1 cellular context compared by ENCODE assay signal in genomic region chr19:2977001-2977685, GRCh38.
A peak's percentile ranks its signal among the peaks of the same experiment; 100 is the strongest.
TF ChIP-seq lines count a peak whose summit lies in the region.

TSS of gene TLE6 (plus strand) at chr19:2977564. CDS start at chr19:2978234, 670 bp downstream.

TF ChIP-seq in K562, 482 proteins besides CTCF, POLR2A, EP300 and RAD21 (continued from another document and continues in another):
- TF ChIP-seq, protein P1, sequence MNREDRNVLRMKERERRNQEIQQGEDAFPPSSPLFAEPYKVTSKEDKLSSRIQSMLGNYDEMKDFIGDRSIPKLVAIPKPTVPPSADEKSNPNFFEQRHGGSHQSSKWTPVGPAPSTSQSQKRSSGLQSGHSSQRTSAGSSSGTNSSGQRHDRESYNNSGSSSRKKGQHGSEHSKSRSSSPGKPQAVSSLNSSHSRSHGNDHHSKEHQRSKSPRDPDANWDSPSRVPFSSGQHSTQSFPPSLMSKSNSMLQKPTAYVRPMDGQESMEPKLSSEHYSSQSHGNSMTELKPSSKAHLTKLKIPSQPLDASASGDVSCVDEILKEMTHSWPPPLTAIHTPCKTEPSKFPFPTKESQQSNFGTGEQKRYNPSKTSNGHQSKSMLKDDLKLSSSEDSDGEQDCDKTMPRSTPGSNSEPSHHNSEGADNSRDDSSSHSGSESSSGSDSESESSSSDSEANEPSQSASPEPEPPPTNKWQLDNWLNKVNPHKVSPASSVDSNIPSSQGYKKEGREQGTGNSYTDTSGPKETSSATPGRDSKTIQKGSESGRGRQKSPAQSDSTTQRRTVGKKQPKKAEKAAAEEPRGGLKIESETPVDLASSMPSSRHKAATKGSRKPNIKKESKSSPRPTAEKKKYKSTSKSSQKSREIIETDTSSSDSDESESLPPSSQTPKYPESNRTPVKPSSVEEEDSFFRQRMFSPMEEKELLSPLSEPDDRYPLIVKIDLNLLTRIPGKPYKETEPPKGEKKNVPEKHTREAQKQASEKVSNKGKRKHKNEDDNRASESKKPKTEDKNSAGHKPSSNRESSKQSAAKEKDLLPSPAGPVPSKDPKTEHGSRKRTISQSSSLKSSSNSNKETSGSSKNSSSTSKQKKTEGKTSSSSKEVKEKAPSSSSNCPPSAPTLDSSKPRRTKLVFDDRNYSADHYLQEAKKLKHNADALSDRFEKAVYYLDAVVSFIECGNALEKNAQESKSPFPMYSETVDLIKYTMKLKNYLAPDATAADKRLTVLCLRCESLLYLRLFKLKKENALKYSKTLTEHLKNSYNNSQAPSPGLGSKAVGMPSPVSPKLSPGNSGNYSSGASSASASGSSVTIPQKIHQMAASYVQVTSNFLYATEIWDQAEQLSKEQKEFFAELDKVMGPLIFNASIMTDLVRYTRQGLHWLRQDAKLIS (CRISPR knock-in tag; IDR thresholded peaks at IDR 0.05): no peak
- no peak for TF ChIP-seq ZNF12 (CRISPR knock-in tag; IDR thresholded peaks at IDR 0.05)
- no peak for TF ChIP-seq PCBP2 (IDR thresholded peaks at IDR 0.05; ENCODE audit: low read depth, low read length, poor library complexity, severe bottlenecking)
- peak; percentile 58 for TF ChIP-seq PHF20 (IDR thresholded peaks at IDR 0.05; ENCODE audit: partially characterized antibody)
- TF ChIP-seq ARID3B (CRISPR knock-in tag; IDR thresholded peaks at IDR 0.05; ENCODE audit: borderline replicate concordance): no peak
- TF ChIP-seq SMAD4 (CRISPR knock-in tag; conservative IDR thresholded peaks at IDR 0.05): no peak
- TF ChIP-seq NELFE (IDR thresholded peaks at IDR 0.05; ENCODE audit: insufficient read depth, insufficient read length): no peak
- TF ChIP-seq ATF4 (CRISPR knock-in tag; IDR thresholded peaks at IDR 0.05): no peak
- no peak for TF ChIP-seq SFPQ (IDR thresholded peaks at IDR 0.05; ENCODE audit: low read depth, low read length)
- no peak for TF ChIP-seq ATF6 (CRISPR knock-in tag; IDR thresholded peaks at IDR 0.05)
- no peak for TF ChIP-seq CSDE1 (IDR thresholded peaks at IDR 0.05)
- TF ChIP-seq, protein P2, sequence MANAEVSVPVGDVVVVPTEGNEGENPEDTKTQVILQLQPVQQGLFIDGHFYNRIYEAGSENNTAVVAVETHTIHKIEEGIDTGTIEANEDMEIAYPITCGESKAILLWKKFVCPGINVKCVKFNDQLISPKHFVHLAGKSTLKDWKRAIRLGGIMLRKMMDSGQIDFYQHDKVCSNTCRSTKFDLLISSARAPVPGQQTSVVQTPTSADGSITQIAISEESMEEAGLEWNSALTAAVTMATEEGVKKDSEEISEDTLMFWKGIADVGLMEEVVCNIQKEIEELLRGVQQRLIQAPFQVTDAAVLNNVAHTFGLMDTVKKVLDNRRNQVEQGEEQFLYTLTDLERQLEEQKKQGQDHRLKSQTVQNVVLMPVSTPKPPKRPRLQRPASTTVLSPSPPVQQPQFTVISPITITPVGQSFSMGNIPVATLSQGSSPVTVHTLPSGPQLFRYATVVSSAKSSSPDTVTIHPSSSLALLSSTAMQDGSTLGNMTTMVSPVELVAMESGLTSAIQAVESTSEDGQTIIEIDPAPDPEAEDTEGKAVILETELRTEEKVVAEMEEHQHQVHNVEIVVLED (CRISPR knock-in tag; IDR thresholded peaks at IDR 0.05): no peak
- TF ChIP-seq NRF1 (conservative IDR thresholded peaks at IDR 0.05 in 1 of 2, IDR thresholded peaks at IDR 0.05 in 1 of 2): peak; percentile 24 to 34; a peak in 2 of 4 replicates
- TF ChIP-seq TFAM (CRISPR knock-in tag; conservative IDR thresholded peaks at IDR 0.05): no peak
- TF ChIP-seq PATZ1 (CRISPR knock-in tag; IDR thresholded peaks at IDR 0.05; ENCODE audit: borderline replicate concordance): no peak
- no peak for TF ChIP-seq HLTF (IDR thresholded peaks at IDR 0.05)
- no peak for TF ChIP-seq SLC30A9 (CRISPR knock-in tag; IDR thresholded peaks at IDR 0.05)
- TF ChIP-seq SNAPC5 (CRISPR knock-in tag; IDR thresholded peaks at IDR 0.05): no peak
- 0 out of 2 replicates have a peak, but pooled peaks have one; percentile 23 for TF ChIP-seq KLF13 (tag; IDR thresholded peaks at IDR 0.05; ENCODE audit: borderline replicate concordance, low read depth)
- peak; percentile 87 for TF ChIP-seq HMGN3 (IDR thresholded peaks at IDR 0.05; ENCODE audit: borderline replicate concordance, extremely low read depth, insufficient read length, low read depth, low read length)
- peak; percentile 85 for TF ChIP-seq MBD2 (IDR thresholded peaks at IDR 0.05; ENCODE audit: borderline replicate concordance, low read depth)
- TF ChIP-seq FOS (IDR thresholded peaks at IDR 0.05; ENCODE audit: extremely low read depth, insufficient read length): peak; percentile 86
- TF ChIP-seq, protein P3, sequence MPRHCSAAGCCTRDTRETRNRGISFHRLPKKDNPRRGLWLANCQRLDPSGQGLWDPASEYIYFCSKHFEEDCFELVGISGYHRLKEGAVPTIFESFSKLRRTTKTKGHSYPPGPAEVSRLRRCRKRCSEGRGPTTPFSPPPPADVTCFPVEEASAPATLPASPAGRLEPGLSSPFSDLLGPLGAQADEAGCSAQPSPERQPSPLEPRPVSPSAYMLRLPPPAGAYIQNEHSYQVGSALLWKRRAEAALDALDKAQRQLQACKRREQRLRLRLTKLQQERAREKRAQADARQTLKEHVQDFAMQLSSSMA (CRISPR knock-in tag; IDR thresholded peaks at IDR 0.05): no peak
- no peak for TF ChIP-seq NR4A1 (CRISPR knock-in tag; IDR thresholded peaks at IDR 0.05)
- TF ChIP-seq NR4A1 (tag; IDR thresholded peaks at IDR 0.05): no peak
- no peak for TF ChIP-seq E2F8 (IDR thresholded peaks at IDR 0.05; ENCODE audit: low read depth, partially characterized antibody)
- no peak; the same call in 1 of the 2 replicates for TF ChIP-seq ZBTB1 (CRISPR knock-in tag; IDR thresholded peaks at IDR 0.05; ENCODE audit: borderline replicate concordance, low read depth)
- TF ChIP-seq CBX2 (IDR thresholded peaks at IDR 0.05; ENCODE audit: insufficient read depth, low read length, poor library complexity, severe bottlenecking): no peak
- TF ChIP-seq EHMT2 (IDR thresholded peaks at IDR 0.05): no peak
- TF ChIP-seq ZKSCAN1 (IDR thresholded peaks at IDR 0.05; ENCODE audit: low read depth, low read length): no peak
- TF ChIP-seq ZNF76 (CRISPR knock-in tag; IDR thresholded peaks at IDR 0.05; ENCODE audit: borderline replicate concordance): no peak
- no peak for TF ChIP-seq MAFF (IDR thresholded peaks at IDR 0.05; ENCODE audit: low read length)
- TF ChIP-seq SIN3A (IDR thresholded peaks at IDR 0.05; ENCODE audit: borderline replicate concordance in 2 of 2, control insufficient read depth in 1 of 2, low read depth in 2 of 2, low read length in 2 of 2): peak; percentile 40 to 41; a peak in 2 of 4 replicates
- TF ChIP-seq MYNN (IDR thresholded peaks at IDR 0.05): no peak
- no peak for TF ChIP-seq MYNN (CRISPR knock-in tag; IDR thresholded peaks at IDR 0.05)
- TF ChIP-seq ZC3H8 (IDR thresholded peaks at IDR 0.05): no peak
- peak; percentile 88 for TF ChIP-seq RAD51 (IDR thresholded peaks at IDR 0.05; ENCODE audit: borderline replicate concordance, low read depth)
- TF ChIP-seq SP1 (CRISPR knock-in tag; IDR thresholded peaks at IDR 0.05): peak; percentile 86
- no peak for TF ChIP-seq SNIP1 (IDR thresholded peaks at IDR 0.05; ENCODE audit: low read depth)
- no peak for TF ChIP-seq SMARCB1 (IDR thresholded peaks at IDR 0.05; ENCODE audit: insufficient read length, low read depth)
- peak; percentile 37; the same call in 1 of the 2 replicates for TF ChIP-seq PHF8 (IDR thresholded peaks at IDR 0.05; ENCODE audit: borderline replicate concordance, low read length)
- TF ChIP-seq CEBPG (CRISPR knock-in tag; IDR thresholded peaks at IDR 0.05): no peak
- TF ChIP-seq CEBPG (tag; conservative IDR thresholded peaks at IDR 0.05 in 1 of 2, IDR thresholded peaks at IDR 0.05 in 1 of 2): no peak
- TF ChIP-seq XRCC3 (IDR thresholded peaks at IDR 0.05): no peak
- no peak for TF ChIP-seq HMBOX1 (IDR thresholded peaks at IDR 0.05)
- TF ChIP-seq ILK (tag; IDR thresholded peaks at IDR 0.05; ENCODE audit: borderline replicate concordance, low read depth): no peak
- TF ChIP-seq CAMTA2 (CRISPR knock-in tag; conservative IDR thresholded peaks at IDR 0.05): no peak
